Comparison of ENCODE assay signal across 8 cellular contexts in the genomic region with DNA sequence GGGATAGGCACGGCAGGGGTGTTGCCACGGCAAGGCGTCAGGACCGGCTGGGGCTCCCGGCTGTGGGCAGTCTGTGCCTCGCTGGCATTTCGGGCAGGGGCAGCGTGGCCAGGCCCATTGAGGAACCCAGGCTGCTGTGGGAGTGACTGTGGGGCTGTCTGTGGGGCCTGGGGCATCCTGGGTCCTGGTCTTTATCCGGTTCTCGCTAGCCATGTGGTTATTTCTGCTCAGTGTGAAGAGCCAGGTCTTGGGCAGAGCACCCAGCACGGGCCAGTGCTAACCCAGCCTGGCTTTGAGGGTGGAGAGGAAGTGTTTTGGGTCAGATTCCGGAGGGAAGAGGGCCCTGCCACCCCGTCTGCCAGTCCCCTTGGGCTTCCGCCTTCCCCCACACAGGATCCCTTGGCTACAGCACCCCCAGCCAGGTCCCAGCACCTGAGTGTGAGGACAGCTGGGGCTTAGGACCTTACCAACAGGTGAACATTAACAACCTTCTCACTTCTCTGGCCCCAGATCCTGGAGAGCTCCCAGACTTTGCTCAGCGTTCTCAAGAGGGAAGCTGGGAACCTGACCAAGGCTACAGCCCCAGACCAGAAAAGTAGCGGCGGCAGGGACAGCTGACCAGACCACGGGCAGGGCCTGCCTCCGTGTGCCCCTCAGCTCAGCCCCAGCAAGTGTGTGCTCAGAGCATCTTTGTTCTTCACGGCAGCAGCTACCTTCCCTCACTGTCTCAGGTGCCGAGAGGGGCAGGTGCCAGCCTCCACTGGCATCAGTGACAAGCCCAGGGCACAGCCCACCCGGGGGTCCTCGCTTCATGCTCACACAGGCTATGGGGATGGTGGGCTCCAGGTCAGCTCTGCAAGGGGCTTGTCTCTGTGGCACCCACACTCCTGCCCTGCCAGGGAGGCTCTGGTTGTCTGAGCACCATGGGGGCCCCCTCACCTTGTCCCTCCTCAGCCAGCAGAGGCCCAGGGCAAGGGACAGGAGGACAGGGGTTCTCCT. TPM values are rescaled to one million over a fixed set of nuclear protein-coding genes. Genes with fewer than 3 reads are reported as not detected.
DNase-seq lines count a peak whose midpoint lies in the region; ATAC-seq and TF ChIP-seq lines count a peak whose summit lies in the region.

No MANE protein-coding gene starts in this region.

- no peak for TF ChIP-seq POLR2A in suprapubic skin (IDR thresholded peaks at IDR 0.05)

- TF ChIP-seq CTCF in kidney epithelial cell (IDR thresholded peaks at IDR 0.05; ENCODE audit: insufficient read depth, low read length, poor library complexity, severe bottlenecking) (no peak), suprapubic skin (IDR thresholded peaks at IDR 0.05) (no peak)

- H3K9me3 ChIP-seq in suprapubic skin: no peaks in the 10 kb centered on the region

- H3K4me1 ChIP-seq in suprapubic skin: peaks cover 51% of the 10 kb centered on the region

- H3K27ac Mint-ChIP-seq in T-helper 1 cell treated with Interleukin-12 subunit alpha and Interleukin-12 subunit beta and Interleukin-4 antibody, amounts not matched to agents 30 μg/mL and 1 μg/mL, for 36 hours: peak overlapping the region; percentile 91
- peak overlapping the region; percentile 90 to 94 for H3K27ac Mint-ChIP-seq in activated naive CD4-positive, alpha-beta T cell treated with anti-CD3 and anti-CD28 coated beads, Interleukin-2, amount 50 U/mL, for 72 hours

- WGBS in suprapubic skin: 44% methylated on average over 6 of the region's 23 CpGs

- H3K36me3 ChIP-seq in kidney epithelial cell (ENCODE audit: control insufficient read depth, insufficient read depth, low read length): no peaks in the 10 kb centered on the region
- H3K36me3 ChIP-seq in suprapubic skin: peaks cover 43% of the 10 kb centered on the region

- H3K4me3 ChIP-seq in kidney epithelial cell (ENCODE audit: low read depth, low read length): peak overlapping the region; percentile 88
- peak overlapping the region; percentile 94 for H3K4me3 ChIP-seq in suprapubic skin

- no peak for TF ChIP-seq EP300 in suprapubic skin (IDR thresholded peaks at IDR 0.05)

- H3K27me3 ChIP-seq in kidney epithelial cell (ENCODE audit: control insufficient read depth, insufficient read depth, low read length) (no peaks in the 10 kb centered on the region), suprapubic skin (no peaks in the 10 kb centered on the region)

- no peaks in the 10 kb centered on the region for H3K9me3 Mint-ChIP-seq in T-helper 1 cell treated with Interleukin-12 subunit alpha and Interleukin-12 subunit beta and Interleukin-4 antibody, amounts not matched to agents 30 μg/mL and 1 μg/mL, for 36 hours
- H3K9me3 Mint-ChIP-seq in activated naive CD4-positive, alpha-beta T cell treated with anti-CD3 and anti-CD28 coated beads, Interleukin-2, amount 50 U/mL, for 72 hours: no peaks in the 10 kb centered on the region

- peak overlapping the region; percentile 94 for H3K4me3 Mint-ChIP-seq in T-helper 1 cell treated with Interleukin-12 subunit alpha and Interleukin-12 subunit beta and Interleukin-4 antibody, amounts not matched to agents 30 μg/mL and 1 μg/mL, for 36 hours

- peaks cover 9% of the 10 kb centered on the region for H3K36me3 Mint-ChIP-seq in T-helper 1 cell treated with Interleukin-12 subunit alpha and Interleukin-12 subunit beta and Interleukin-4 antibody, amounts not matched to agents 30 μg/mL and 1 μg/mL, for 36 hours (ENCODE audit: low read depth)
- H3K36me3 Mint-ChIP-seq in activated naive CD4-positive, alpha-beta T cell treated with anti-CD3 and anti-CD28 coated beads, Interleukin-2, amount 50 U/mL, for 72 hours: peaks cover 0 to 11% of the 10 kb centered on the region in 2 donors

- H3K27me3 Mint-ChIP-seq in T-helper 1 cell treated with Interleukin-12 subunit alpha and Interleukin-12 subunit beta and Interleukin-4 antibody, amounts not matched to agents 30 μg/mL and 1 μg/mL, for 36 hours (ENCODE audit: low read depth): no peaks in the 10 kb centered on the region

- peak overlapping the region; percentile 97 for H3K27ac ChIP-seq in suprapubic skin

- DNase-seq in T-helper 1 cell (no peak), kidney epithelial cell (ENCODE audit: low read depth) (no peak), suprapubic skin (ENCODE audit: low spot score in 2 of 2) (no peak), epidermal melanocyte (ENCODE audit: insufficient read length, low spot score) (no peak)
- DNase-seq in activated naive CD4-positive, alpha-beta T cell treated with anti-CD3 and anti-CD28 coated beads, Interleukin-2, amount 50 U/mL, for 72 hours (ENCODE audit: low spot score in 2 of 2): no peak

- peaks cover 16% of the 10 kb centered on the region for H3K4me1 Mint-ChIP-seq in T-helper 1 cell treated with Interleukin-12 subunit alpha and Interleukin-12 subunit beta and Interleukin-4 antibody, amounts not matched to agents 30 μg/mL and 1 μg/mL, for 36 hours (ENCODE audit: low read depth)

- no peak for ATAC-seq in activated naive CD4-positive, alpha-beta T cell treated with anti-CD3 and anti-CD28 coated beads, Interleukin-2, amount 50 U/mL, for 72 hours
- ATAC-seq in GM21576 (IDR thresholded peaks at IDR 0.05; ENCODE audit: unreplicated experiment) (no peak), HG03095 (IDR thresholded peaks at IDR 0.05; ENCODE audit: unreplicated experiment) (no peak)

RNA-seq across cellular contexts. Expression of a gene that starts 1.1 kb away (rescaled TPM):
- 10 to 100 TPM; 37.1 to 64.0 TPM for total RNA-seq in activated naive CD4-positive, alpha-beta T cell treated with anti-CD3 and anti-CD28 coated beads, Interleukin-2, amount 50 U/mL, for 72 hours
- 91.4 and 95.1 TPM in 2 replicates for total RNA-seq in kidney epithelial cell
- 10 to 100 TPM; 45.9 to 72.0 (median 71.1) TPM for total RNA-seq in suprapubic skin

RNA-seq across cellular contexts. Expression of a gene that starts 1.2 kb away (rescaled TPM):
- 10 to 100 TPM; 48.1 to 68.3 TPM for total RNA-seq in activated naive CD4-positive, alpha-beta T cell treated with anti-CD3 and anti-CD28 coated beads, Interleukin-2, amount 50 U/mL, for 72 hours
- total RNA-seq in kidney epithelial cell (18.8 and 26.1 TPM in 2 replicates), suprapubic skin (10 to 100 TPM; 24.8 to 99.8 (median 54.9) TPM)

RNA-seq across cellular contexts. Expression of a gene that starts 10.9 kb away (rescaled TPM):
- total RNA-seq in activated naive CD4-positive, alpha-beta T cell treated with anti-CD3 and anti-CD28 coated beads, Interleukin-2, amount 50 U/mL, for 72 hours: 1 to 10 TPM; 5.7 to 7.3 TPM
- total RNA-seq in kidney epithelial cell: 15.2 and 20.1 TPM in 2 replicates
- total RNA-seq in suprapubic skin: 10 to 100 TPM; 12.6 to 23.6 (median 18.7) TPM

RNA-seq across cellular contexts. Expression of a gene that starts 15.9 kb away (rescaled TPM):
- total RNA-seq in activated naive CD4-positive, alpha-beta T cell treated with anti-CD3 and anti-CD28 coated beads, Interleukin-2, amount 50 U/mL, for 72 hours: 10 to 100 TPM; 15.3 to 27.1 TPM
- total RNA-seq in kidney epithelial cell: 39.2 and 40.3 TPM in 2 replicates
- total RNA-seq in suprapubic skin: 10 to 100 TPM; 25.0 to 52.4 (median 40.8) TPM

RNA-seq across cellular contexts. Expression of a gene that starts 15.9 kb away (rescaled TPM):
- 10 to 100 TPM; 31.7 to 48.5 TPM for total RNA-seq in activated naive CD4-positive, alpha-beta T cell treated with anti-CD3 and anti-CD28 coated beads, Interleukin-2, amount 50 U/mL, for 72 hours
- 19.1 and 28.6 TPM in 2 replicates for total RNA-seq in kidney epithelial cell
- 10 to 100 TPM; 13.4 to 21.0 (median 20.6) TPM for total RNA-seq in suprapubic skin
